Comparison of ENCODE assay signal across 25 cellular contexts in genomic region chr12:52200783-52201519, GRCh38. TPM values are rescaled to one million over a fixed set of nuclear protein-coding genes. Genes with fewer than 3 reads are reported as not detected.
DNase-seq lines count a peak whose midpoint lies in the region; ATAC-seq, FAIRE-seq and TF ChIP-seq lines count a peak whose summit lies in the region.
"Had no signal": no experiment of that assay in that cellular context is flagged by ENCODE, and none has a peak within 500 bp of the region (broad histone marks: within the 10 kb centered on the region; RNA-seq: fewer than 3 reads in every experiment).

No MANE protein-coding gene starts in this region.

- H3K9me3 ChIP-seq in SJCRH30 (replicated peaks) (no peaks in the 10 kb centered on the region), kidney (ENCODE audit: control insufficient read depth in 1 of 2, low read length in 2 of 2) (no peaks in the 10 kb centered on the region), MG63 (no peaks in the 10 kb centered on the region)
- no peaks in the 10 kb centered on the region for H3K9me3 ChIP-seq in CD8-positive, alpha-beta T cell (ENCODE audit: low read length)
- H3K9me3 ChIP-seq in effector memory CD4-positive, alpha-beta T cell (ENCODE audit: control insufficient read depth, low read length), result no peaks in the 10 kb centered on the region
- H3K9me3 ChIP-seq: prostate gland, thyroid gland had no signal

- peaks cover 58% of the 10 kb centered on the region for H3K4me1 Mint-ChIP-seq in osteocyte (ENCODE audit: unreplicated experiment)
- H3K4me1 Mint-ChIP-seq in CD8-positive, alpha-beta T cell (ENCODE audit: low read depth), result no peaks in the 10 kb centered on the region
- H3K4me1 Mint-ChIP-seq: activated naive CD4-positive, alpha-beta T cell treated with anti-CD3 and anti-CD28 coated beads, Interleukin-2, amount 10 ng/mL, durations not matched to agents 7 days and 5 days; central memory CD8-positive, alpha-beta T cell had no signal

- intact Hi-C loops in kidney (cut with DNase I), result no loop called here
- intact Hi-C loops in CD8-positive, alpha-beta T cell (cut with DNase I, micrococcal nuclease), result no loop called here

- POLR2A ChIA-PET in CD8-positive, alpha-beta T cell (lab: Charles Lee), result no interaction called here

- peak overlapping the region; percentile 52 for H3K27ac Mint-ChIP-seq in osteocyte (ENCODE audit: unreplicated experiment)
- no peak overlapping the region for H3K27ac Mint-ChIP-seq in CD8-positive, alpha-beta T cell
- H3K27ac Mint-ChIP-seq: activated CD8-positive, alpha-beta T cell treated with anti-CD3 and anti-CD28 coated beads for 36 hours; activated naive CD4-positive, alpha-beta T cell treated with anti-CD3 and anti-CD28 coated beads, Interleukin-2, amount 10 ng/mL, durations not matched to agents 7 days and 5 days; effector memory CD8-positive, alpha-beta T cell; naive thymus-derived CD8-positive, alpha-beta T cell; T-helper 1 cell treated with Interleukin-12 subunit alpha and Interleukin-12 subunit beta and Interleukin-4 antibody, amounts not matched to agents 30 μg/mL and 1 μg/mL, for 36 hours had no signal

- H3K36me3 ChIP-seq in H7 (replicated peaks; ENCODE audit: control insufficient read depth, insufficient read depth, low read length) (no peaks in the 10 kb centered on the region), SJCRH30 (no peaks in the 10 kb centered on the region), kidney (ENCODE audit: control insufficient read depth in 1 of 2, insufficient read depth in 2 of 2, low read length in 2 of 2) (no peaks in the 10 kb centered on the region), MG63 (no peaks in the 10 kb centered on the region)
- H3K36me3 ChIP-seq in CD8-positive, alpha-beta T cell (ENCODE audit: insufficient read depth, low read length), result no peaks in the 10 kb centered on the region
- no peaks in the 10 kb centered on the region for H3K36me3 ChIP-seq in effector memory CD4-positive, alpha-beta T cell (ENCODE audit: control insufficient read depth, insufficient read depth, low read length)
- H3K36me3 ChIP-seq: prostate gland, thyroid gland had no signal

- no peak for FAIRE-seq in kidney (lab: Jason Lieb, UNC)
- FAIRE-seq: GM12878, K562 had no signal

- H3K36me3 Mint-ChIP-seq in osteocyte (ENCODE audit: unreplicated experiment), result no peaks in the 10 kb centered on the region
- H3K36me3 Mint-ChIP-seq in CD8-positive, alpha-beta T cell, result no peaks in the 10 kb centered on the region
- H3K36me3 Mint-ChIP-seq: activated naive CD4-positive, alpha-beta T cell treated with anti-CD3 and anti-CD28 coated beads, Interleukin-2, amount 10 ng/mL, durations not matched to agents 7 days and 5 days; naive thymus-derived CD8-positive, alpha-beta T cell had no signal

- DNase-seq in H7 (peak; percentile 74), SJCRH30 (peak; percentile 77 to 81), kidney (peak; percentile 69), osteocyte (ENCODE audit: extremely low spot score, unreplicated experiment) (no peak), MG63 (no peak)
- DNase-seq in CD8-positive, alpha-beta T cell, result no peak
- no peak for DNase-seq in effector memory CD4-positive, alpha-beta T cell
- DNase-seq: activated CD8-positive, alpha-beta T cell treated with anti-CD3 and anti-CD28 coated beads for 36 hours; activated naive CD4-positive, alpha-beta T cell treated with anti-CD3 and anti-CD28 coated beads, Interleukin-2, amount 10 ng/mL, durations not matched to agents 7 days and 5 days; activated T-cell treated with anti-CD3 and anti-CD28 coated beads, Interleukin-2, amount 50 U/mL, for 4 hours; effector memory CD8-positive, alpha-beta T cell; GF-D8; HCEC 1CT; NCI-H2029 treated with DMSO at 0.1 percent for 48 hours; stimulated activated CD4-positive, alpha-beta T cell treated with anti-CD3 and anti-CD28 coated beads, Interleukin-2, amount 100 ng/mL, for 24 hours; stimulated activated naive CD4-positive, alpha-beta T cell treated with Interleukin-2 at 50 U/mL for 16 hours; thyroid gland had no signal

- no peaks in the 10 kb centered on the region for H3K9me3 Mint-ChIP-seq in osteocyte (ENCODE audit: unreplicated experiment)
- no peaks in the 10 kb centered on the region for H3K9me3 Mint-ChIP-seq in CD8-positive, alpha-beta T cell
- H3K9me3 Mint-ChIP-seq: activated CD8-positive, alpha-beta T cell treated with anti-CD3 and anti-CD28 coated beads for 36 hours; activated naive CD4-positive, alpha-beta T cell treated with anti-CD3 and anti-CD28 coated beads, Interleukin-2, amount 10 ng/mL, durations not matched to agents 7 days and 5 days; activated T-cell treated with anti-CD3 and anti-CD28 coated beads, Interleukin-2, amount 50 U/mL, for 4 hours; central memory CD8-positive, alpha-beta T cell; effector memory CD8-positive, alpha-beta T cell; naive thymus-derived CD8-positive, alpha-beta T cell; T-helper 1 cell treated with Interleukin-12 subunit alpha and Interleukin-12 subunit beta and Interleukin-4 antibody, amounts not matched to agents 30 μg/mL and 1 μg/mL, for 36 hours had no signal

- H3K27me3 Mint-ChIP-seq in osteocyte (ENCODE audit: unreplicated experiment), result no peaks in the 10 kb centered on the region
- peaks cover 14% of the 10 kb centered on the region for H3K27me3 Mint-ChIP-seq in CD8-positive, alpha-beta T cell (ENCODE audit: low read depth)

- no peaks in the 10 kb centered on the region for H3K27me3 ChIP-seq in H7 (ENCODE audit: control insufficient read depth, insufficient read depth, low read length)
- H3K27me3 ChIP-seq in SJCRH30, result no peaks in the 10 kb centered on the region
- H3K27me3 ChIP-seq in CD8-positive, alpha-beta T cell (ENCODE audit: insufficient read depth, low read length), result no peaks in the 10 kb centered on the region
- H3K27me3 ChIP-seq in MG63, result no peaks in the 10 kb centered on the region
- H3K27me3 ChIP-seq in effector memory CD4-positive, alpha-beta T cell (replicated peaks; ENCODE audit: control insufficient read depth, insufficient read depth, low read length, poor library complexity, severe bottlenecking), result no peaks in the 10 kb centered on the region
- H3K27me3 ChIP-seq: thyroid gland had no signal

- H3K4me3 Mint-ChIP-seq in osteocyte (ENCODE audit: unreplicated experiment), result no peak overlapping the region
- H3K4me3 Mint-ChIP-seq in CD8-positive, alpha-beta T cell, result no peak overlapping the region
- H3K4me3 Mint-ChIP-seq: activated CD8-positive, alpha-beta T cell treated with anti-CD3 and anti-CD28 coated beads for 36 hours; activated naive CD4-positive, alpha-beta T cell treated with anti-CD3 and anti-CD28 coated beads, Interleukin-2, amount 10 ng/mL, durations not matched to agents 7 days and 5 days; activated T-cell treated with anti-CD3 and anti-CD28 coated beads, Interleukin-2, amount 50 U/mL, for 4 hours; central memory CD8-positive, alpha-beta T cell; effector memory CD8-positive, alpha-beta T cell; naive thymus-derived CD8-positive, alpha-beta T cell; T-helper 1 cell treated with Interleukin-12 subunit alpha and Interleukin-12 subunit beta and Interleukin-4 antibody, amounts not matched to agents 30 μg/mL and 1 μg/mL, for 36 hours had no signal

- H3K27ac ChIP-seq in SJCRH30 (peak overlapping the region; percentile 89), kidney (ENCODE audit: low read depth in 2 of 2, low read length in 2 of 2) (no peak overlapping the region)
- no peak overlapping the region for H3K27ac ChIP-seq in CD8-positive, alpha-beta T cell (ENCODE audit: low read depth, low read length)
- no peak overlapping the region for H3K27ac ChIP-seq in effector memory CD4-positive, alpha-beta T cell (ENCODE audit: insufficient read depth, low read length, poor library complexity, severe bottlenecking)
- H3K27ac ChIP-seq: prostate gland had no signal

- TF ChIP-seq CTCF in kidney (IDR thresholded peaks at IDR 0.05; ENCODE audit: borderline replicate concordance, extremely low read depth, insufficient read depth) (no peak), osteocyte (IDR thresholded peaks at IDR 0.05) (no peak)
- TF ChIP-seq CTCF in CD8-positive, alpha-beta T cell (IDR thresholded peaks at IDR 0.05), result no peak

- H3K4me3 ChIP-seq in H7 (ENCODE audit: insufficient read depth, low read depth, low read length) (no peak overlapping the region), SJCRH30 (peak overlapping the region; percentile 43), kidney (ENCODE audit: low read length in 2 of 2) (no peak overlapping the region), MG63 (no peak overlapping the region)
- no peak overlapping the region for H3K4me3 ChIP-seq in CD8-positive, alpha-beta T cell (ENCODE audit: low read depth, low read length)
- H3K4me3 ChIP-seq in effector memory CD4-positive, alpha-beta T cell (ENCODE audit: insufficient read depth, low read depth, low read length, poor library complexity, severe bottlenecking), result no peak overlapping the region
- H3K4me3 ChIP-seq: GM12878, K562, lung, prostate gland, thyroid gland had no signal

- H3K9ac ChIP-seq in kidney (ENCODE audit: low read length in 2 of 2), result no peak overlapping the region

- H3K4me1 ChIP-seq in SJCRH30 (peaks cover 65% of the 10 kb centered on the region), kidney (ENCODE audit: control insufficient read depth in 1 of 2, insufficient read depth in 1 of 2, low read depth in 1 of 2, low read length in 2 of 2) (peaks cover 0 to 14% of the 10 kb centered on the region in 2 donors)
- H3K4me1 ChIP-seq in CD8-positive, alpha-beta T cell (ENCODE audit: insufficient read depth, low read length), result no peaks in the 10 kb centered on the region
- H3K4me1 ChIP-seq in effector memory CD4-positive, alpha-beta T cell (ENCODE audit: control insufficient read depth, insufficient read depth, low read length, poor library complexity, severe bottlenecking), result no peaks in the 10 kb centered on the region
- H3K4me1 ChIP-seq: prostate gland had no signal

- CTCF ChIA-PET in CD8-positive, alpha-beta T cell (lab: Charles Lee), result interaction anchor here (1.5 kb wide), 1 partner anchor 12 kb away, joined by 4 read pairs; no protein-coding TSS in a partner anchor

- ATAC-seq in CD8-positive, alpha-beta T cell, result no peak
- ATAC-seq: activated CD8-positive, alpha-beta T cell treated with anti-CD3 and anti-CD28 coated beads for 36 hours; activated T-cell treated with anti-CD3 and anti-CD28 coated beads, Interleukin-2, amount 50 U/mL, for 4 hours; effector memory CD8-positive, alpha-beta T cell; GM12878; K562; naive thymus-derived CD8-positive, alpha-beta T cell had no signal

RNA-seq across cellular contexts. Expression of gene KRT80, which starts 9.1 kb away (rescaled TPM):
- total RNA-seq in H7 (2014; rRNA removed; shearing (Covaris generic)), result not detected in 2 replicates
- 45.7 and 49.0 TPM in 2 replicates for total RNA-seq in SJCRH30 (2014; rRNA removed; shearing (Covaris generic))
- 12.3 TPM for total RNA-seq in kidney
- 1.0 TPM for polyA plus RNA-seq in kidney (ENCODE audit: insufficient read depth, low read depth, low replicate concordance)
- total RNA-seq in osteocyte, result 9.2 and 9.9 TPM in 2 replicates
- total RNA-seq in CD8-positive, alpha-beta T cell, result not detected
- total RNA-seq in MG63 (2014; rRNA removed; shearing (Covaris generic); ENCODE audit: low replicate concordance), result 12.0 and 18.2 TPM in 2 replicates
- total RNA-seq: activated CD8-positive, alpha-beta T cell treated with anti-CD3 and anti-CD28 coated beads for 36 hours; GM12878; K562; naive thymus-derived CD8-positive, alpha-beta T cell had no signal
- polyA plus RNA-seq: K562; naive thymus-derived CD8-positive, alpha-beta T cell had no signal

RNA-seq across cellular contexts. Expression of gene KRT7, which starts 32.1 kb away (rescaled TPM):
- 0.80 and 1.1 TPM in 2 replicates for total RNA-seq in H7 (2014; rRNA removed; shearing (Covaris generic))
- total RNA-seq in SJCRH30 (2014; rRNA removed; shearing (Covaris generic)), result 1.5 and 2.8 TPM in 2 replicates
- total RNA-seq in kidney (1,490 TPM), osteocyte (168 and 178 TPM in 2 replicates)
- polyA plus RNA-seq in kidney (ENCODE audit: insufficient read depth, low read depth, low replicate concordance), result 173 TPM
- not detected for total RNA-seq in CD8-positive, alpha-beta T cell
- total RNA-seq in MG63 (2014; rRNA removed; shearing (Covaris generic); ENCODE audit: low replicate concordance), result 163 and 302 TPM in 2 replicates
- total RNA-seq: naive thymus-derived CD8-positive, alpha-beta T cell; skeletal muscle tissue had no signal
- polyA plus RNA-seq: K562; naive thymus-derived CD8-positive, alpha-beta T cell had no signal

Comparison
In these comparisons a context has a peak if more than half of its experiments do, and no peak if none do; other contexts are left out.
1. DNase-seq: peak in H7 (single experiment), SJCRH30 (2 of 2) and kidney (single experiment); none in osteocyte (single experiment), CD8-positive, alpha-beta T cell (0 of 7), MG63 (single experiment) and effector memory CD4-positive, alpha-beta T cell (0 of 3).
2. RNA of gene KRT80, which starts 9.1 kb away (total RNA-seq): 45.7 to 49.0 TPM in SJCRH30, 12.0 to 18.2 TPM in MG63, 12.3 TPM in kidney (single experiment) and 9.2 to 9.9 TPM in osteocyte; not detected in H7 and not detected in CD8-positive, alpha-beta T cell; every median in the first group is over 10 times any median in the second.
3. RNA of gene KRT7, which starts 32.1 kb away (total RNA-seq): 1,490 TPM in kidney (single experiment), 163 to 302 TPM in MG63 and 168 to 178 TPM in osteocyte; 1.5 to 2.8 TPM in SJCRH30, 0.80 to 1.1 TPM in H7 and not detected in CD8-positive, alpha-beta T cell; every median in the first group is over 10 times any median in the second.